In the genomic region with DNA sequence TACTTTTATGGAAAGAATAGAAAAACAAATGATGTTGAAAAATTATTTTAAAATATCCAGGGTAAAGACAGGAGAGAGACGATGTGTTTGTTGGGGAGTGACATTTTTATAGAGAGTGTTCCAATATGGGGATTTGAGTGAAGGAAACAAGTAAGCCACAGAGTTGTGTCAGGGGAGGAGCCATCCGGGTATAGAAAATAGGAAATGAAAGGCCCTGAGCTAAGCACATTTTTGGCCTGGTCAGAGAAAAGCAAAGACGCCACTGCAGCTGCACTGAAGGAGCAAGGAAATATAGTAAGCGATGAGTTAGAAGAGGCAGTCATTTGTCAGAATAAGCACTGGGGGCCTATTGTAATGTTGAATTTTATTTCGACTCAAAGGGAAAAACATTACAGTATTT, we compare ENCODE assay signal across 1 cellular context.
TF ChIP-seq lines count a peak whose summit lies in the region.

No MANE protein-coding gene starts in this region.

TF ChIP-seq in IMR-90, 13 proteins besides CTCF, POLR2A, EP300 and RAD21:
- TF ChIP-seq NFE2L2 (IDR thresholded peaks at IDR 0.05; ENCODE audit: low read depth, low read length) = no peak
- no peak for TF ChIP-seq CEBPB (IDR thresholded peaks at IDR 0.05; ENCODE audit: low read depth, low read length)
- TF ChIP-seq RCOR1 (IDR thresholded peaks at IDR 0.05; ENCODE audit: insufficient replicate concordance, low read length) = no peak
- TF ChIP-seq RFX5 (IDR thresholded peaks at IDR 0.05; ENCODE audit: low read depth, low read length) = no peak
- TF ChIP-seq MAFK (IDR thresholded peaks at IDR 0.05; ENCODE audit: low read depth, low read length) = peak; percentile 45
